ENCODE assay signal across 1 cellular context in the genomic region with DNA sequence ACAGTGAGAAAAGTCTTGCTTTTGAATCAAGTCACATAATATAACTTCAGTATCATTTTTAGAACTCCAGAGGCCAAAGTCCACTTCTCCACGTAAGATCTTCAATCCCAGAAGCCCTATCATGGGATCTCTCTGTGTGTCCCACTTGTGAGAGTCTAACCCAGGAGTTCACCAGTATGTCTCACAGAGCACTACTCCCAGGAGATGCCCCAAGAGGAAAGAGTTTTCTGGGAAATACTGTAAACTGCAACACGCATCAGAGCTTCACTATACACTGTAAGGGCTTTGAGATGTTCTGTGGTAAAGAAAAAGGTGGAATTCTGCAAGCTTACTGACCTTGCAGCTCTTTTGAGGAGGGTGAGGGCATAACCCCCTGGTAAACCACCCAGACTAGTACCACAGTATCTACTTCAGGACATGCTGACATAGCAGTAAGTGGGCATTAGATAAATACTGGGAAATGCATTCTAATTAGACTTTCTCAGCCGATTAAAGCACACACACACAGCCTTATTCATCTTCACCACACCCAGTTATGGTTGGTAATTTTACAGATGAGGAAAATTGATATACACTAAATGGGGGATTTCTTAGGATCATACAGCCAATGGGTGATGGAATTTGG.
TF ChIP-seq lines count a peak whose summit lies in the region.

No MANE protein-coding gene starts in this region.

TF ChIP-seq in HepG2, 621 proteins besides CTCF, POLR2A, EP300 and RAD21:
- TF ChIP-seq MAFK (conservative IDR thresholded peaks at IDR 0.05 in 1 of 2, IDR thresholded peaks at IDR 0.05 in 1 of 2; ENCODE audit: low read length in 2 of 2) (peak; percentile 73 to 75), PITX1 (CRISPR knock-in tag; IDR thresholded peaks at IDR 0.05) (no peak), RBFOX2 (IDR thresholded peaks at IDR 0.05; ENCODE audit: low read depth, low read length) (no peak), KLF13 (CRISPR knock-in tag; IDR thresholded peaks at IDR 0.05) (no peak), IKZF1 (IDR thresholded peaks at IDR 0.05) (no peak), EZH2 (conservative IDR thresholded peaks at IDR 0.05; ENCODE audit: low read depth, low read length) (no peak), MAFF (IDR thresholded peaks at IDR 0.05; ENCODE audit: low read depth, low read length) (peak; percentile 73), SRSF4 (IDR thresholded peaks at IDR 0.05; ENCODE audit: low read depth, low read length, poor library complexity, severe bottlenecking) (no peak)
